ENCODE assay signal across 1 cellular context in genomic region chr18:70501358-70501757, GRCh38.
TF ChIP-seq lines count a peak whose summit lies in the region.

No MANE protein-coding gene starts in this region.

TF ChIP-seq in HepG2, 621 proteins besides CTCF, POLR2A, EP300 and RAD21 (continued from another document):
- no peak for TF ChIP-seq AKNA (CRISPR knock-in tag; IDR thresholded peaks at IDR 0.05; ENCODE audit: borderline replicate concordance)
- no peak for TF ChIP-seq NR2F2 (IDR thresholded peaks at IDR 0.05; ENCODE audit: borderline replicate concordance, low read depth)
- no peak for TF ChIP-seq ZNF83 (CRISPR knock-in tag; IDR thresholded peaks at IDR 0.05; ENCODE audit: borderline replicate concordance)
- TF ChIP-seq PTBP1 (IDR thresholded peaks at IDR 0.05; ENCODE audit: low read depth, low read length, poor library complexity, severe bottlenecking) = no peak
- peak; percentile 37; the same call in 1 of the 2 replicates for TF ChIP-seq ATF7 (IDR thresholded peaks at IDR 0.05)
- TF ChIP-seq ATF7 (CRISPR knock-in tag; IDR thresholded peaks at IDR 0.05) = no peak
